In genomic region chr2:188819011-188819410, GRCh38 we compare ENCODE assay signal across 17 cellular contexts.
DNase-seq lines count a peak whose midpoint lies in the region; ATAC-seq, FAIRE-seq and TF ChIP-seq lines count a peak whose summit lies in the region.
"Had no signal": no experiment of that assay in that cellular context is flagged by ENCODE, and none has a peak within 500 bp of the region (broad histone marks: within the 10 kb centered on the region; RNA-seq: fewer than 3 reads in every experiment).

No MANE protein-coding gene starts in this region.

- no peak for ATAC-seq in stimulated activated naive CD8-positive, alpha-beta T cell treated with anti-CD3 and anti-CD28 coated beads, Interleukin-15, Interleukin-2, amounts not matched to agents 100 U/mL and 50 U/mL, for 24 hours
- ATAC-seq: GM23338 had no signal

- no peaks in the 10 kb centered on the region for H3K79me2 ChIP-seq in ACC112 (ENCODE audit: control insufficient read depth, insufficient read depth, low read length, unreplicated experiment)
- H3K79me2 ChIP-seq in hepatocyte = no peaks in the 10 kb centered on the region
- H3K79me2 ChIP-seq in neural progenitor cell (ENCODE audit: low read depth) = no peaks in the 10 kb centered on the region

- H3K4me1 ChIP-seq in ACC112 (ENCODE audit: control insufficient read depth, insufficient read depth, low read length, unreplicated experiment) (peaks cover 7% of the 10 kb centered on the region), hepatocyte (ENCODE audit: insufficient read depth) (peaks cover 11% of the 10 kb centered on the region), neural progenitor cell (no peaks in the 10 kb centered on the region)
- H3K4me1 ChIP-seq: BE2C had no signal

- H3K4me1 Mint-ChIP-seq in neural progenitor cell = peaks cover 20% of the 10 kb centered on the region
- H3K4me1 Mint-ChIP-seq: CD4-positive, alpha-beta memory T cell; GM23338 had no signal

- peak overlapping the region; percentile 40 for H3K27ac Mint-ChIP-seq in neural progenitor cell
- H3K27ac Mint-ChIP-seq: CD4-positive, alpha-beta memory T cell had no signal

- H2AFZ ChIP-seq in ACC112 (ENCODE audit: low read length, unreplicated experiment) = peak overlapping the region; percentile 7
- peak overlapping the region; percentile 35 for H2AFZ ChIP-seq in hepatocyte
- H2AFZ ChIP-seq in neural progenitor cell (replicated peaks) = no peak overlapping the region

- H3K9me3 ChIP-seq in hepatocyte (ENCODE audit: low read depth) (peaks cover 9% of the 10 kb centered on the region), neural progenitor cell (ENCODE audit: low read depth) (no peaks in the 10 kb centered on the region)
- H3K9me3 ChIP-seq: BE2C had no signal

- no peak overlapping the region for H3K9ac ChIP-seq in neural progenitor cell

- H3K27ac ChIP-seq in ACC112 (ENCODE audit: low read depth, low read length) (no peak overlapping the region), hepatocyte (peak overlapping the region; percentile 53), neural progenitor cell (no peak overlapping the region)
- H3K27ac ChIP-seq: C4-2B had no signal

- H3K4me2 ChIP-seq in hepatocyte (peak overlapping the region; percentile 43), neural progenitor cell (no peak overlapping the region)
- H3K4me2 ChIP-seq: GM23338 had no signal

- no peaks in the 10 kb centered on the region for H3K27me3 Mint-ChIP-seq in neural progenitor cell (ENCODE audit: insufficient read depth, low read depth)
- H3K27me3 Mint-ChIP-seq: CD4-positive, alpha-beta memory T cell had no signal

- no peak overlapping the region for H3K4me3 Mint-ChIP-seq in neural progenitor cell
- H3K4me3 Mint-ChIP-seq: CD4-positive, alpha-beta memory T cell; GM23338 had no signal

- no peaks in the 10 kb centered on the region for H3K36me3 ChIP-seq in ACC112 (ENCODE audit: insufficient read depth, low read length)
- no peaks in the 10 kb centered on the region for H3K36me3 ChIP-seq in hepatocyte (replicated peaks; ENCODE audit: insufficient read depth, low read depth)
- H3K36me3 ChIP-seq in neural progenitor cell = no peaks in the 10 kb centered on the region
- H3K36me3 ChIP-seq: BE2C had no signal

- no peak for DNase-seq in hepatocyte (ENCODE audit: low spot score)
- no peak for DNase-seq in neural progenitor cell (ENCODE audit: low spot score)
- no peak for DNase-seq in cerebellum (ENCODE audit: low spot score)
- DNase-seq in AG08395 (ENCODE audit: low spot score) = no peak
- no peak for DNase-seq in stimulated activated naive CD8-positive, alpha-beta T cell treated with anti-CD3 and anti-CD28 coated beads, Interleukin-15, Interleukin-2, amounts not matched to agents 100 U/mL and 50 U/mL, for 24 hours
- DNase-seq: BE2C; CD4-positive, alpha-beta memory T cell; DMS153; DMS79 treated with DMSO at 0.1 percent for 48 hours; H7 had no signal

- no peaks in the 10 kb centered on the region for H3K9me3 Mint-ChIP-seq in neural progenitor cell
- H3K9me3 Mint-ChIP-seq: GM23338 had no signal

- H4K20me1 ChIP-seq in hepatocyte (ENCODE audit: insufficient read depth, poor library complexity, severe bottlenecking) = no peaks in the 10 kb centered on the region
- H4K20me1 ChIP-seq in neural progenitor cell (ENCODE audit: low read depth) = no peaks in the 10 kb centered on the region

- 48% methylated on average over 1 of the region's 1 CpG for WGBS in hepatocyte (ENCODE audit: low lambda C conversion rate, missing lambda C conversion rate)

- no peaks in the 10 kb centered on the region for H3K9me2 ChIP-seq in hepatocyte (replicated peaks; ENCODE audit: insufficient read depth)

- TF ChIP-seq CTCF in hepatocyte (IDR thresholded peaks at IDR 0.05; ENCODE audit: poor library complexity) (no peak), neural progenitor cell (IDR thresholded peaks at IDR 0.05) (no peak)

- FAIRE-seq in TTC549 (lab: Jason Lieb, UNC) = peak; percentile 22
- FAIRE-seq: D721Med, G401.6, GM12891 had no signal

- H3K4me3 ChIP-seq in ACC112 (ENCODE audit: low read depth, low read length) (no peak overlapping the region), hepatocyte (no peak overlapping the region), neural progenitor cell (no peak overlapping the region)
- H3K4me3 ChIP-seq: GM23338 had no signal

- no peaks in the 10 kb centered on the region for H3K36me3 Mint-ChIP-seq in neural progenitor cell
- H3K36me3 Mint-ChIP-seq: CD4-positive, alpha-beta memory T cell had no signal

- H3K27me3 ChIP-seq in ACC112 (ENCODE audit: insufficient read depth, low read length) (no peaks in the 10 kb centered on the region), hepatocyte (no peaks in the 10 kb centered on the region), neural progenitor cell (no peaks in the 10 kb centered on the region)
- H3K27me3 ChIP-seq: BE2C had no signal

- H3F3A ChIP-seq in neural progenitor cell (ENCODE audit: low read depth) = no peaks in the 10 kb centered on the region
